In genomic region chr7:98869374-98870070, GRCh38 we compare ENCODE assay signal across 9 cellular contexts. TPM values are rescaled to one million over a fixed set of nuclear protein-coding genes. Genes with fewer than 3 reads are reported as not detected.
DNase-seq lines count a peak whose midpoint lies in the region; ATAC-seq, FAIRE-seq and TF ChIP-seq lines count a peak whose summit lies in the region.
"Had no signal": no experiment of that assay in that cellular context is flagged by ENCODE, and none has a peak within 500 bp of the region (broad histone marks: within the 10 kb centered on the region; RNA-seq: fewer than 3 reads in every experiment).

TMEM130 (minus strand) TSS chr7:98870014; CDS start chr7:98869861, 153 bp downstream.

- no CpG with 5 or more reads among the region's 76 CpGs for WGBS in trophoblast cell (ENCODE audit: extremely low coverage, insufficient coverage, insufficient read length)

- peaks cover 5% of the 10 kb centered on the region for H3K4me1 ChIP-seq in OCI-LY3 (ENCODE audit: low read length)
- H3K4me1 ChIP-seq in trophoblast cell (ENCODE audit: control insufficient read depth in 1 of 2, insufficient read depth in 2 of 2, low read length in 2 of 2) = peaks cover 23 to 28% of the 10 kb centered on the region in 2 experiments
- H3K4me1 ChIP-seq: right lobe of liver had no signal

- DNase-seq in GM13976 (ENCODE audit: low spot score) (peak; percentile 41), epithelial cell of proximal tubule (ENCODE audit: low read depth) (no peak), trophoblast cell (peak in 1 of 2 donors; percentile 9), NCI-H2196 (lab: John Stamatoyannopoulos, UW; ENCODE audit: unreplicated experiment) (no peak), GM12891 (ENCODE audit: insufficient read length, low spot score) (no peak), NCI-H1436 (lab: John Stamatoyannopoulos, UW) (no peak)

- no peak within 1 kb of the TSS for H2BK120ac ChIP-seq in trophoblast cell (ENCODE audit: insufficient read depth, low read length, poor library complexity)

- peaks cover 11% of the 10 kb centered on the region for H3K27me3 ChIP-seq in OCI-LY3 (ENCODE audit: low read depth, low read length)
- peaks cover 25% of the 10 kb centered on the region for H3K27me3 ChIP-seq in trophoblast cell (ENCODE audit: insufficient read depth, low read length)

- H3K9me3 ChIP-seq in OCI-LY3 (ENCODE audit: insufficient read depth, low read length) (no peaks in the 10 kb centered on the region), trophoblast cell (ENCODE audit: insufficient read depth, low read depth, low read length) (peaks cover 1% of the 10 kb centered on the region)
- H3K9me3 ChIP-seq: right lobe of liver had no signal

- H2BK12ac ChIP-seq in trophoblast cell (ENCODE audit: low read length) = no peak within 1 kb of the TSS

- no peak within 1 kb of the TSS for H2AK5ac ChIP-seq in trophoblast cell (ENCODE audit: low read length)

- no peak within 1 kb of the TSS for H4K12ac ChIP-seq in trophoblast cell (ENCODE audit: low read depth, low read length)

- H3K4me3 ChIP-seq in OCI-LY3 (ENCODE audit: low read length) = peak within 1 kb of the TSS; percentile 59
- H3K4me3 ChIP-seq in epithelial cell of proximal tubule (ENCODE audit: low read depth, low read length) = peak within 1 kb of the TSS; percentile 21
- peak within 1 kb of the TSS; percentile 66 for H3K4me3 ChIP-seq in trophoblast cell (ENCODE audit: low read depth, low read length)
- H3K4me3 ChIP-seq: right lobe of liver had no signal

- in situ Hi-C loops in GM13976 (cut with MboI; ENCODE audit: low sequenced_read_pairs, unreplicated experiment) = no loop called here

- H3K9ac ChIP-seq in OCI-LY3 (ENCODE audit: low read length) (no peak within 1 kb of the TSS), trophoblast cell (ENCODE audit: low read length) (no peak within 1 kb of the TSS)

- H3K4me2 ChIP-seq in OCI-LY3 (ENCODE audit: low read length) (peak within 1 kb of the TSS; percentile 56), trophoblast cell (ENCODE audit: low read length) (peak within 1 kb of the TSS; percentile 74)

- FAIRE-seq in GM12891 (lab: Jason Lieb, UNC) = no peak

- no peak within 1 kb of the TSS for H4K8ac ChIP-seq in trophoblast cell (ENCODE audit: low read depth, low read length)

- no peak within 1 kb of the TSS for H3K4ac ChIP-seq in trophoblast cell (ENCODE audit: low read depth, low read length)

- H2AFZ ChIP-seq in OCI-LY3 (ENCODE audit: low read depth, low read length) (no peak within 1 kb of the TSS), trophoblast cell (ENCODE audit: insufficient read depth, low read length, poor library complexity) (peak within 1 kb of the TSS; percentile 8)

- H3K79me1 ChIP-seq in trophoblast cell (ENCODE audit: low read length) = peaks cover 8% of the 10 kb centered on the region

- H4K20me1 ChIP-seq in OCI-LY3 (ENCODE audit: insufficient read depth, low read length) = no peaks in the 10 kb centered on the region

- H3K14ac ChIP-seq in trophoblast cell (ENCODE audit: low read length) = no peak within 1 kb of the TSS

- no peak for TF ChIP-seq POLR2A in GM12891 (IDR thresholded peaks at IDR 0.05; ENCODE audit: low read depth, low read length)

- no peak within 1 kb of the TSS for H3K23ac ChIP-seq in trophoblast cell (ENCODE audit: low read length)

- H3K79me2 ChIP-seq in OCI-LY3 (ENCODE audit: low read length) (no peaks in the 10 kb centered on the region), trophoblast cell (ENCODE audit: control insufficient read depth, insufficient read depth, low read length, poor library complexity) (peaks cover 2% of the 10 kb centered on the region)

- no peak for TF ChIP-seq CTCF in GM13976 (IDR thresholded peaks at IDR 0.05; ENCODE audit: borderline replicate concordance, control extremely low read depth, extremely low read depth, insufficient read depth, missing control alignments)
- no peak for TF ChIP-seq CTCF in OCI-LY3 (IDR thresholded peaks at IDR 0.05; ENCODE audit: low read depth, low read length)
- no peak for TF ChIP-seq CTCF in epithelial cell of proximal tubule (conservative IDR thresholded peaks at IDR 0.05; ENCODE audit: low read depth, low read length)

- no peak within 1 kb of the TSS for H3K18ac ChIP-seq in trophoblast cell (ENCODE audit: low read length)

- H3K27ac ChIP-seq in OCI-LY3 (ENCODE audit: low read length) = no peak within 1 kb of the TSS
- no peak within 1 kb of the TSS for H3K27ac ChIP-seq in trophoblast cell (ENCODE audit: low read depth, low read length)
- H3K27ac ChIP-seq: right lobe of liver had no signal

- peak within 1 kb of the TSS; percentile 42 for H4K91ac ChIP-seq in trophoblast cell (ENCODE audit: low read depth, low read length)

- H3K36me3 ChIP-seq in OCI-LY3 (replicated peaks; ENCODE audit: low read depth, low read length) (no peaks in the 10 kb centered on the region), trophoblast cell (ENCODE audit: control insufficient read depth in 1 of 2, insufficient read depth in 2 of 2, low read length in 2 of 2) (no peaks in the 10 kb centered on the region)
- H3K36me3 ChIP-seq: right lobe of liver had no signal

- no peak for ATAC-seq in HG03139 (IDR thresholded peaks at IDR 0.05; ENCODE audit: unreplicated experiment)

- H2BK5ac ChIP-seq in trophoblast cell (ENCODE audit: low read depth, low read length, poor library complexity) = no peak within 1 kb of the TSS

TF ChIP-seq in GM12891, 5 proteins besides CTCF, POLR2A, EP300 and RAD21:
- TF ChIP-seq SPI1 (IDR thresholded peaks at IDR 0.05; ENCODE audit: low read depth, low read length) = no peak
- TF ChIP-seq PAX5 (IDR thresholded peaks at IDR 0.05; ENCODE audit: insufficient read depth, low read length, severe bottlenecking) = no peak
TF ChIP-seq in GM12891: peak in this region for 0.

RNA-seq across cellular contexts. Expression of gene TMEM130, which starts in this region (rescaled TPM):
- 0.65 and 2.4 TPM in 2 replicates for total RNA-seq in epithelial cell of proximal tubule
- 0.19 and 0.29 TPM in 2 replicates for polyA plus RNA-seq in trophoblast cell (2013)
- not detected for polyA plus RNA-seq in GM12891 (2012; ENCODE audit: low read depth, missing spikeins)
- total RNA-seq: right lobe of liver had no signal
